In genomic region chr5:95809414-95809960, GRCh38 we compare ENCODE assay signal across 9 cellular contexts. TPM values are rescaled to one million over a fixed set of nuclear protein-coding genes. Genes with fewer than 3 reads are reported as not detected.
DNase-seq lines count a peak whose midpoint lies in the region; ATAC-seq, FAIRE-seq and TF ChIP-seq lines count a peak whose summit lies in the region.
"Had no signal": no experiment of that assay in that cellular context is flagged by ENCODE, and none has a peak within 500 bp of the region (broad histone marks: within the 10 kb centered on the region; RNA-seq: fewer than 3 reads in every experiment).

No MANE protein-coding gene starts in this region.

- H4K20me1 ChIP-seq in smooth muscle cell (ENCODE audit: low read depth) = no peaks in the 10 kb centered on the region

- peaks cover 24% of the 10 kb centered on the region for H3F3A ChIP-seq in smooth muscle cell (ENCODE audit: low read depth)

- no peak for TF ChIP-seq CTCF in smooth muscle cell (IDR thresholded peaks at IDR 0.05; ENCODE audit: borderline replicate concordance, insufficient read depth, poor library complexity, severe bottlenecking)

- intact Hi-C loops in activated T-helper 1 cell treated with anti-CD3 and anti-CD28 coated beads, Interleukin-12 subunit alpha, Interleukin-12 subunit beta, Interleukin-2, Interleukin-4 antibody, amounts not matched to agents 30 ng/mL and 10 ng/mL and 1 ng/mL, durations not matched to agents 14 hours and 24 hours and 36 hours (cut with micrococcal nuclease) = no loop called here
- intact Hi-C loops in left ventricle myocardium superior (cut with micrococcal nuclease) = no loop called here

- DNase-seq in GM19239 (ENCODE audit: insufficient read length, low spot score) = no peak
- no peak for DNase-seq in activated T-helper 1 cell treated with anti-CD3 and anti-CD28 coated beads, Interleukin-12 subunit alpha, Interleukin-12 subunit beta, Interleukin-2, Interleukin-4 antibody, amounts not matched to agents 30 ng/mL and 10 ng/mL and 1 ng/mL, durations not matched to agents 14 hours and 24 hours and 36 hours (ENCODE audit: low spot score)
- DNase-seq in left ventricle myocardium superior = peak; percentile 63
- DNase-seq in smooth muscle cell (lab: John Stamatoyannopoulos, UW; ENCODE audit: unreplicated experiment) = no peak
- DNase-seq in DMS79 treated with DMSO at 0.1 percent for 48 hours (lab: John Stamatoyannopoulos, UW) = no peak
- no peak for DNase-seq in stimulated activated CD4-positive, alpha-beta T cell treated with anti-CD3 and anti-CD28 coated beads, Interleukin-4, amount 100 ng/mL, for 24 hours
- no peak for DNase-seq in NCI-H2196 treated with DMSO at 0.1 percent for 48 hours (lab: John Stamatoyannopoulos, UW; ENCODE audit: unreplicated experiment)
- DNase-seq: NCI-H1092 had no signal

- no peak overlapping the region for H3K9ac ChIP-seq in smooth muscle cell (ENCODE audit: low read depth)

- no peaks in the 10 kb centered on the region for H3K27me3 Mint-ChIP-seq in activated T-helper 1 cell treated with anti-CD3 and anti-CD28 coated beads, Interleukin-12 subunit alpha, Interleukin-12 subunit beta, Interleukin-2, Interleukin-4 antibody, amounts not matched to agents 30 ng/mL and 10 ng/mL and 1 ng/mL, durations not matched to agents 14 hours and 24 hours and 36 hours (ENCODE audit: insufficient read depth)

- peaks cover 63% of the 10 kb centered on the region for H3K4me1 Mint-ChIP-seq in activated T-helper 1 cell treated with anti-CD3 and anti-CD28 coated beads, Interleukin-12 subunit alpha, Interleukin-12 subunit beta, Interleukin-2, Interleukin-4 antibody, amounts not matched to agents 30 ng/mL and 10 ng/mL and 1 ng/mL, durations not matched to agents 14 hours and 24 hours and 36 hours (ENCODE audit: low read depth)

- FAIRE-seq in GM19239 (lab: Jason Lieb, UNC) = peak; percentile 35

- H3K4me3 Mint-ChIP-seq in activated T-helper 1 cell treated with anti-CD3 and anti-CD28 coated beads, Interleukin-12 subunit alpha, Interleukin-12 subunit beta, Interleukin-2, Interleukin-4 antibody, amounts not matched to agents 30 ng/mL and 10 ng/mL and 1 ng/mL, durations not matched to agents 14 hours and 24 hours and 36 hours = peak overlapping the region; percentile 72

- peak overlapping the region; percentile 77 for H3K27ac ChIP-seq in smooth muscle cell (ENCODE audit: low read depth)

- H3K4me1 ChIP-seq in smooth muscle cell (ENCODE audit: low read depth) = peaks cover 19% of the 10 kb centered on the region

- H3K36me3 Mint-ChIP-seq in activated T-helper 1 cell treated with anti-CD3 and anti-CD28 coated beads, Interleukin-12 subunit alpha, Interleukin-12 subunit beta, Interleukin-2, Interleukin-4 antibody, amounts not matched to agents 30 ng/mL and 10 ng/mL and 1 ng/mL, durations not matched to agents 14 hours and 24 hours and 36 hours (ENCODE audit: low read depth) = peaks cover 29% of the 10 kb centered on the region

- no peaks in the 10 kb centered on the region for H3K27me3 ChIP-seq in smooth muscle cell (ENCODE audit: low read depth)

- H3K4me2 ChIP-seq in smooth muscle cell = peak overlapping the region; percentile 76

- H3K9me3 ChIP-seq in smooth muscle cell (replicated peaks; ENCODE audit: low read depth) = no peaks in the 10 kb centered on the region

- H3K4me3 ChIP-seq in smooth muscle cell = no peak overlapping the region

- ATAC-seq in left ventricle myocardium superior (peak; percentile 80), GM18907 (IDR thresholded peaks at IDR 0.05; ENCODE audit: unreplicated experiment) (no peak)

- peak overlapping the region; percentile 77 for H3K27ac Mint-ChIP-seq in activated T-helper 1 cell treated with anti-CD3 and anti-CD28 coated beads, Interleukin-12 subunit alpha, Interleukin-12 subunit beta, Interleukin-2, Interleukin-4 antibody, amounts not matched to agents 30 ng/mL and 10 ng/mL and 1 ng/mL, durations not matched to agents 14 hours and 24 hours and 36 hours

- no peaks in the 10 kb centered on the region for H3K36me3 ChIP-seq in smooth muscle cell (ENCODE audit: low read depth)

- no peak overlapping the region for H2AFZ ChIP-seq in smooth muscle cell (ENCODE audit: low read depth)

- H3K9me3 Mint-ChIP-seq in activated T-helper 1 cell treated with anti-CD3 and anti-CD28 coated beads, Interleukin-12 subunit alpha, Interleukin-12 subunit beta, Interleukin-2, Interleukin-4 antibody, amounts not matched to agents 30 ng/mL and 10 ng/mL and 1 ng/mL, durations not matched to agents 14 hours and 24 hours and 36 hours = peaks cover 3% of the 10 kb centered on the region

- H3K79me2 ChIP-seq in smooth muscle cell (ENCODE audit: low read depth) = no peaks in the 10 kb centered on the region

- 64% methylated on average over 2 of the region's 2 CpGs for WGBS in smooth muscle cell (ENCODE audit: low lambda C conversion rate)

RNA-seq across cellular contexts. Expression of gene GLRX, which starts 13.0 kb away (rescaled TPM):
- total RNA-seq in activated T-helper 1 cell treated with anti-CD3 and anti-CD28 coated beads, Interleukin-12 subunit alpha, Interleukin-12 subunit beta, Interleukin-2, Interleukin-4 antibody, amounts not matched to agents 30 ng/mL and 10 ng/mL and 1 ng/mL, durations not matched to agents 14 hours and 24 hours and 36 hours = 17.2 and 18.3 TPM in 2 replicates
- total RNA-seq in left ventricle myocardium superior = 106 TPM
- 50.8 and 81.2 TPM in 2 replicates for total RNA-seq in smooth muscle cell
- 87.7 and 95.7 TPM in 2 replicates for polyA plus RNA-seq in smooth muscle cell
